ENCODE assay signal across 6 cellular contexts in the genomic region with DNA sequence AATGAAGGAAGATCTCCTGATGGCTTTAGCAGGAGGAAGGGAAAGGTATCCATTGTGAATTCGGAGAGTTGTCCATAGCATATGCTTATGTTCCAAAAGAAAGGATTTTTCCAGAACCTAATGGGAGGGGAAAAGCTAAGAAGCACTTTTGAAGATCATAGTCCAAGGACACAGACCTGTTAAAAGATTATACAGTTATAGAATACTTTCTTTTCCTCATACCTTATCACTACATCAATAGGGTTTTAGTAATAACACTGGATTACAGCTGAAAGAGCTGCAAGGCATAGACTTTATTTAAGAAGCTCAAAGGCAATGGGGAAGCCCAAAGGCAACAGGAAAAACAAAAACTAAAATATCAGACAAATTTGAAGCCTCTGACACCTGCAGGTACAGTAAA. TPM values are rescaled to one million over a fixed set of nuclear protein-coding genes. Genes with fewer than 3 reads are reported as not detected.
"Had no signal": no experiment of that assay in that cellular context is flagged by ENCODE, and none has a peak within 500 bp of the region (broad histone marks: within the 10 kb centered on the region; RNA-seq: fewer than 3 reads in every experiment).

No MANE protein-coding gene starts in this region.

- DNase-seq: IMR-90, KBM-7 had no signal

- ATAC-seq: HepG2, K562 had no signal

- H3K4me3 ChIP-seq: K562 had no signal

RNA-seq across cellular contexts. Expression of gene SLC24A3, which starts 39.8 kb away (rescaled TPM):
- total RNA-seq: HepG2, HT-29, HT1080, IMR-90, K562 had no signal
